Comparison of ENCODE assay signal across 14 cellular contexts in the genomic region with DNA sequence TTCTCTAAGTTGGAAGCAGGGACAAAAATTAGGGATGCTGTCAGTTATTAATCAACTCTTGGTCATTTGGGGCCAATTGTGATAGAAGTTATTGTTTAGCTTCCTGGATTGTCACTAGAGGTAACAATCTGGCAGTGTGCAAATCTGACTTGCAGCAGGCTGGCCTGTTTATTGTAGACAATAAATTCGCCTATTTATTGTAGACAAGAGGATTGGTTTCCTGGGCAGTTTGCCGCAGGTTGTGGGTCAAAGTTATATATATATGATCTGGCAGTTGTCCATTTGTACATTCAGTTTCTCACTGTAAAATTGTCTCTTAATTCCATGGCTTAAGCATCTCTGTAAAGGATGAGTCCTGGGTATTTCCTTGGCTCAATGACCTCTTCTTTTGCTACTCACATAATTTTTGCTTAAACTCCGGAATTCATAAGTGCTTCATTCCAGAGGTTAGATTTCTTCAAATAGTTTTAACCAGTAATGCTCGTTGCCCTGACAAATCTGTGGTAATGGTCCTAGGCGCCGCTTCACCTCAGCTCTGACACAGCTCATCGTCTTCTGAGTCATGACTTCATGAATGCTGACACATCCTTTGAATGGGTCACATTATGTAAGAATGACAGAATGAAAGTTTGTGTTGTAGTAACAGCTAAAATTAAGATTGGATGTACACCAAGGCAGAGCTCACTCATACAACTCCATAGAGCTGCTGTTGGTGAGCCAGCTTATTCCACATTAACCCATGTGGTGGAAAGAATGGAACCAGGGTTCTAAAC. TPM values are rescaled to one million over a fixed set of nuclear protein-coding genes. Genes with fewer than 3 reads are reported as not detected.
DNase-seq lines count a peak whose midpoint lies in the region; ATAC-seq and TF ChIP-seq lines count a peak whose summit lies in the region.
"Had no signal": no experiment of that assay in that cellular context is flagged by ENCODE, and none has a peak within 500 bp of the region (broad histone marks: within the 10 kb centered on the region; RNA-seq: fewer than 3 reads in every experiment).

No MANE protein-coding gene starts in this region.

- no peak for ATAC-seq in GM18520 (IDR thresholded peaks at IDR 0.05; ENCODE audit: unreplicated experiment)
- ATAC-seq: stimulated activated memory B cell treated with anti-CD40 and anti-IgM and Interleukin-4, amounts not matched to agents 10 μg/mL and 1 μg/mL and 100 μg/mL, for 72 hours had no signal

- CTCF ChIA-PET in activated CD4-positive, alpha-beta T cell treated with anti-CD3 and anti-CD28 coated beads, Interleukin-2, amount 10 ng/mL, durations not matched to agents 7 days and 5 days (lab: Charles Lee), result no interaction called here

- H3K4me1 Mint-ChIP-seq in activated CD4-positive, alpha-beta T cell treated with anti-CD3 and anti-CD28 coated beads, Interleukin-2, amount 10 ng/mL, durations not matched to agents 7 days and 5 days, result no peaks in the 10 kb centered on the region
- H3K4me1 Mint-ChIP-seq: central memory CD8-positive, alpha-beta T cell; stimulated activated memory B cell treated with anti-CD40 and anti-IgM and Interleukin-4, amounts not matched to agents 10 μg/mL and 1 μg/mL and 100 μg/mL, for 72 hours had no signal

- no peak overlapping the region for H3K4me3 ChIP-seq in esophagus muscularis mucosa
- H3K4me3 ChIP-seq in skeletal muscle satellite cell (ENCODE audit: low read length), result no peak overlapping the region

- H3K27me3 ChIP-seq in esophagus muscularis mucosa, result no peaks in the 10 kb centered on the region
- H3K27me3 ChIP-seq in skeletal muscle satellite cell (ENCODE audit: control insufficient read depth, insufficient read depth, low read length), result no peaks in the 10 kb centered on the region

- H3K36me3 Mint-ChIP-seq in activated CD4-positive, alpha-beta T cell treated with anti-CD3 and anti-CD28 coated beads, Interleukin-2, amount 10 ng/mL, durations not matched to agents 7 days and 5 days (ENCODE audit: low read depth), result no peaks in the 10 kb centered on the region
- H3K36me3 Mint-ChIP-seq: stimulated activated memory B cell treated with anti-CD40 and anti-IgM and Interleukin-4, amounts not matched to agents 10 μg/mL and 1 μg/mL and 100 μg/mL, for 72 hours had no signal

- H3K4me3 Mint-ChIP-seq in activated CD4-positive, alpha-beta T cell treated with anti-CD3 and anti-CD28 coated beads, Interleukin-2, amount 10 ng/mL, durations not matched to agents 7 days and 5 days, result no peak overlapping the region
- H3K4me3 Mint-ChIP-seq: activated T-helper 1 cell treated with anti-CD3 and anti-CD28 coated beads, Interleukin-12 subunit alpha, Interleukin-12 subunit beta, Interleukin-2, Interleukin-4 antibody, amounts not matched to agents 30 ng/mL and 10 ng/mL and 1 ng/mL, durations not matched to agents 14 hours and 24 hours and 36 hours; central memory CD8-positive, alpha-beta T cell; stimulated activated memory B cell treated with anti-CD40 and anti-IgM and Interleukin-4, amounts not matched to agents 10 μg/mL and 1 μg/mL and 100 μg/mL, for 72 hours had no signal

- H3K27ac Mint-ChIP-seq in activated CD4-positive, alpha-beta T cell treated with anti-CD3 and anti-CD28 coated beads, Interleukin-2, amount 10 ng/mL, durations not matched to agents 7 days and 5 days, result no peak overlapping the region
- H3K27ac Mint-ChIP-seq: activated T-helper 1 cell treated with anti-CD3 and anti-CD28 coated beads, Interleukin-12 subunit alpha, Interleukin-12 subunit beta, Interleukin-2, Interleukin-4 antibody, amounts not matched to agents 30 ng/mL and 10 ng/mL and 1 ng/mL, durations not matched to agents 14 hours and 24 hours and 36 hours; stimulated activated memory B cell treated with anti-CD40 and anti-IgM and Interleukin-4, amounts not matched to agents 10 μg/mL and 1 μg/mL and 100 μg/mL, for 72 hours had no signal

- 86% methylated on average over 7 of the region's 7 CpGs for WGBS in esophagus muscularis mucosa

- no peaks in the 10 kb centered on the region for H3K9me3 Mint-ChIP-seq in activated CD4-positive, alpha-beta T cell treated with anti-CD3 and anti-CD28 coated beads, Interleukin-2, amount 10 ng/mL, durations not matched to agents 7 days and 5 days
- H3K9me3 Mint-ChIP-seq: activated T-helper 1 cell treated with anti-CD3 and anti-CD28 coated beads, Interleukin-12 subunit alpha, Interleukin-12 subunit beta, Interleukin-2, Interleukin-4 antibody, amounts not matched to agents 30 ng/mL and 10 ng/mL and 1 ng/mL, durations not matched to agents 14 hours and 24 hours and 36 hours; central memory CD8-positive, alpha-beta T cell had no signal

- H3K36me3 ChIP-seq in esophagus muscularis mucosa, result no peaks in the 10 kb centered on the region
- H3K36me3 ChIP-seq in skeletal muscle satellite cell (ENCODE audit: insufficient read depth, low read length), result no peaks in the 10 kb centered on the region

- POLR2A ChIA-PET in activated CD4-positive, alpha-beta T cell treated with anti-CD3 and anti-CD28 coated beads, Interleukin-2, amount 10 ng/mL, durations not matched to agents 7 days and 5 days (lab: Charles Lee), result no interaction called here

- DNase-seq in GM03348 (ENCODE audit: low spot score) (peak; percentile 77), RKO (ENCODE audit: low spot score) (peak; percentile 90), esophagus muscularis mucosa (ENCODE audit: extremely low spot score) (peak; percentile 57), epidermal melanocyte (ENCODE audit: insufficient read length, low spot score) (no peak), MV-4-11 (lab: John Stamatoyannopoulos, UW) (no peak)
- no peak for DNase-seq in activated CD4-positive, alpha-beta T cell treated with anti-CD3 and anti-CD28 coated beads, Interleukin-2, amount 10 ng/mL, durations not matched to agents 7 days and 5 days
- DNase-seq: activated CD4-positive, alpha-beta T cell treated with anti-CD3 and anti-CD28 coated beads for 1 hour; NCI-H526 treated with DMSO at 0.1 percent for 48 hours had no signal

- peak overlapping the region; percentile 4 for H3K4me2 ChIP-seq in skeletal muscle satellite cell (ENCODE audit: low read length)

- H3K4me1 ChIP-seq in esophagus muscularis mucosa (no peaks in the 10 kb centered on the region), skeletal muscle satellite cell (ENCODE audit: control insufficient read depth, insufficient read depth, low read length) (peaks cover 22% of the 10 kb centered on the region)

- H3K27ac ChIP-seq in esophagus muscularis mucosa (replicated peaks in 1 of 4), result no peak overlapping the region

- no peak overlapping the region for H3K9ac ChIP-seq in skeletal muscle satellite cell (ENCODE audit: low read depth, low read length)

- H3K27me3 Mint-ChIP-seq in activated CD4-positive, alpha-beta T cell treated with anti-CD3 and anti-CD28 coated beads, Interleukin-2, amount 10 ng/mL, durations not matched to agents 7 days and 5 days, result peaks cover 4% of the 10 kb centered on the region

- no peak for TF ChIP-seq EP300 in esophagus muscularis mucosa (IDR thresholded peaks at IDR 0.05)

- no peak for TF ChIP-seq POLR2A in esophagus muscularis mucosa (IDR thresholded peaks at IDR 0.05; ENCODE audit: low read depth)

- TF ChIP-seq CTCF in esophagus muscularis mucosa (IDR thresholded peaks at IDR 0.05), result no peak

- intact Hi-C loops in esophagus muscularis mucosa (cut with DNase I), result no loop called here

- H3K9me3 ChIP-seq in esophagus muscularis mucosa (no peaks in the 10 kb centered on the region), skeletal muscle satellite cell (replicated peaks; ENCODE audit: low read length) (no peaks in the 10 kb centered on the region)

RNA-seq across cellular contexts. Expression of a gene that starts 7.8 kb away (rescaled TPM):
- 1 to 10 TPM in 3 of 4 donors, under 1 TPM in 1; 0.32 to 7.5 (median 1.3) TPM for total RNA-seq in esophagus muscularis mucosa
- total RNA-seq in skeletal muscle satellite cell (2012; rRNA removed), result 26.2 and 87.5 TPM in 2 replicates
- total RNA-seq in activated CD4-positive, alpha-beta T cell treated with anti-CD3 and anti-CD28 coated beads, Interleukin-2, amount 10 ng/mL, durations not matched to agents 7 days and 5 days, result not detected
- total RNA-seq: activated T-helper 1 cell treated with anti-CD3 and anti-CD28 coated beads, Interleukin-12 subunit alpha, Interleukin-12 subunit beta, Interleukin-2, Interleukin-4 antibody, amounts not matched to agents 30 ng/mL and 10 ng/mL and 1 ng/mL, durations not matched to agents 14 hours and 24 hours and 36 hours; frontal cortex had no signal

RNA-seq across cellular contexts. Expression of a gene that starts 23.6 kb away (rescaled TPM):
- not detected for total RNA-seq in esophagus muscularis mucosa
- under 0.01 and 0.22 TPM in 2 replicates for total RNA-seq in skeletal muscle satellite cell (2012; rRNA removed)
- total RNA-seq in activated CD4-positive, alpha-beta T cell treated with anti-CD3 and anti-CD28 coated beads, Interleukin-2, amount 10 ng/mL, durations not matched to agents 7 days and 5 days, result not detected
- total RNA-seq: frontal cortex had no signal

RNA-seq across cellular contexts. Expression of a gene that starts 53.2 kb away (rescaled TPM):
- under 1 TPM in 1 of 4 donors, not detected in 3; 0.17 TPM for total RNA-seq in esophagus muscularis mucosa
- 33.9 and 173 TPM in 2 replicates for total RNA-seq in skeletal muscle satellite cell (2012; rRNA removed)
- total RNA-seq in activated CD4-positive, alpha-beta T cell treated with anti-CD3 and anti-CD28 coated beads, Interleukin-2, amount 10 ng/mL, durations not matched to agents 7 days and 5 days, result not detected
- total RNA-seq: activated T-helper 1 cell treated with anti-CD3 and anti-CD28 coated beads, Interleukin-12 subunit alpha, Interleukin-12 subunit beta, Interleukin-2, Interleukin-4 antibody, amounts not matched to agents 30 ng/mL and 10 ng/mL and 1 ng/mL, durations not matched to agents 14 hours and 24 hours and 36 hours; frontal cortex had no signal

Comparison
In these comparisons a context has a peak if more than half of its experiments do, and no peak if none do; other contexts are left out.
1. DNase-seq: peak in GM03348 (single experiment), RKO (single experiment) and esophagus muscularis mucosa (single experiment); none in epidermal melanocyte (single experiment), MV-4-11 (single experiment) and activated CD4-positive, alpha-beta T cell treated with anti-CD3 and anti-CD28 coated beads, Interleukin-2, amount 10 ng/mL, durations not matched to agents 7 days and 5 days (single experiment).